ENCODE assay signal across 30 cellular contexts in the genomic region with DNA sequence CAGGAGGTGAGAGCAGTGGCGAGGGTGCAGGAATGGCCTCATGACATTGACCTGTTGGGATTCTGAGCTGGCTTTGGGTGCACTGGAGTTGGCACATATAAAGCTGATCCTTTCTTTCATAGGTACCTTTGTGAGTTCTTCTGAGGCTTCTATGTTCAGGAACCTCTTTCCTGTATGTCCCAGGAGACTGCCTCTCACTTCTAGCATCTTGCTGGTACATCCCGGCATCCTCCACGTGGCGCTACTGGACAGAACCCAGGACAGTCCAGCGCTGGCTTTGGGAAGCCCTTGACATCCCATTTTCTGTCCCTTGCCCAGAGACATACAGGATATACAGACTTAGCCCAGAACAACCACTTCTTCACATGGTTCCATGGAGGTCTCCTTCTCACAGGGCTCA. TPM values are rescaled to one million over a fixed set of nuclear protein-coding genes. Genes with fewer than 3 reads are reported as not detected.
"Had no signal": no experiment of that assay in that cellular context is flagged by ENCODE, and none has a peak within 500 bp of the region (broad histone marks: within the 10 kb centered on the region; RNA-seq: fewer than 3 reads in every experiment).

No MANE protein-coding gene starts in this region.

- H3K9me3 ChIP-seq: esophagus squamous epithelium, heart right ventricle, left lung, prostate gland, right atrium auricular region, sigmoid colon, spleen, tibial nerve, upper lobe of right lung, uterus had no signal

- ATAC-seq: effector memory CD8-positive, alpha-beta T cell; left cardiac atrium; left lung; naive thymus-derived CD8-positive, alpha-beta T cell; stimulated activated memory B cell treated with anti-CD40 and anti-IgM and Interleukin-4, amounts not matched to agents 10 μg/mL and 1 μg/mL and 100 μg/mL, for 72 hours; upper lobe of right lung had no signal

- H3K4me3 ChIP-seq: esophagus squamous epithelium, heart right ventricle, left lung, prostate gland, right atrium auricular region, sigmoid colon, spleen, tibial nerve, upper lobe of right lung, uterus had no signal

- H3K4me3 Mint-ChIP-seq: effector memory CD8-positive, alpha-beta T cell; naive thymus-derived CD8-positive, alpha-beta T cell; neural crest cell; stimulated activated memory B cell treated with anti-CD40 and anti-IgM and Interleukin-4, amounts not matched to agents 10 μg/mL and 1 μg/mL and 100 μg/mL, for 72 hours; stimulated activated naive CD8-positive, alpha-beta T cell treated with anti-CD3 and anti-CD28 coated beads, Interleukin-15, Interleukin-2, amounts not matched to agents 100 ng/mL and 50 ng/mL, for 24 hours had no signal

- H3K9me3 Mint-ChIP-seq: effector memory CD8-positive, alpha-beta T cell; naive thymus-derived CD8-positive, alpha-beta T cell; neural crest cell; stimulated activated memory B cell treated with anti-CD40 and anti-IgM and Interleukin-4, amounts not matched to agents 10 μg/mL and 1 μg/mL and 100 μg/mL, for 72 hours; stimulated activated naive CD8-positive, alpha-beta T cell treated with anti-CD3 and anti-CD28 coated beads, Interleukin-15, Interleukin-2, amounts not matched to agents 100 ng/mL and 50 ng/mL, for 24 hours had no signal

- H3K4me1 ChIP-seq: prostate gland, uterus had no signal

- DNase-seq: cerebellar nuclear complex; cortex of kidney; effector memory CD8-positive, alpha-beta T cell; erythroblast; esophagus squamous epithelium; foreskin melanocyte; glutamatergic neuron; heart right ventricle; hippocampal formation; left cardiac atrium; left lung; mammary epithelial cell; mesendoderm; naive thymus-derived CD8-positive, alpha-beta T cell; nucleus accumbens; spleen; stimulated activated CD4-positive, alpha-beta T cell treated with anti-CD3 and anti-CD28 coated beads, Interleukin-4, amount 100 ng/mL, for 4 hours; upper lobe of right lung; uterus had no signal

- H3K36me3 Mint-ChIP-seq: naive thymus-derived CD8-positive, alpha-beta T cell had no signal

- H3K27ac ChIP-seq: esophagus squamous epithelium, heart right ventricle, left lung, prostate gland, right atrium auricular region, spleen, tibial nerve, upper lobe of right lung, uterus had no signal

- H3K27me3 Mint-ChIP-seq: stimulated activated memory B cell treated with anti-CD40 and anti-IgM and Interleukin-4, amounts not matched to agents 10 μg/mL and 1 μg/mL and 100 μg/mL, for 72 hours had no signal

- H3K27me3 ChIP-seq: esophagus squamous epithelium, heart right ventricle, left lung, right atrium auricular region, sigmoid colon, spleen, tibial nerve, upper lobe of right lung, uterus had no signal

- H3K27ac Mint-ChIP-seq: effector memory CD8-positive, alpha-beta T cell; stimulated activated memory B cell treated with anti-CD40 and anti-IgM and Interleukin-4, amounts not matched to agents 10 μg/mL and 1 μg/mL and 100 μg/mL, for 72 hours; stimulated activated naive CD8-positive, alpha-beta T cell treated with anti-CD3 and anti-CD28 coated beads, Interleukin-15, Interleukin-2, amounts not matched to agents 100 ng/mL and 50 ng/mL, for 24 hours had no signal

- H3K36me3 ChIP-seq: prostate gland, uterus had no signal

RNA-seq across cellular contexts. Expression of gene BATF, which starts 44.4 kb away (rescaled TPM):
- total RNA-seq: kidney epithelial cell, mammary epithelial cell, myocyte, neural crest cell, osteocyte, temporal lobe had no signal
- polyA plus RNA-seq: mammary epithelial cell had no signal

RNA-seq across cellular contexts. Expression of gene JDP2, which starts 50.1 kb away (rescaled TPM):
- polyA plus RNA-seq: naive thymus-derived CD8-positive, alpha-beta T cell had no signal
